In genomic region chr21:17527711-17528110, GRCh38 we compare ENCODE assay signal across 1 cellular context.
TF ChIP-seq lines count a peak whose summit lies in the region.

No MANE protein-coding gene starts in this region.

TF ChIP-seq in HepG2, 621 proteins besides CTCF, POLR2A, EP300 and RAD21:
- TF ChIP-seq ZNF335 (CRISPR knock-in tag; IDR thresholded peaks at IDR 0.05) (0 out of 2 replicates have a peak, but pooled peaks have one; percentile 4), ZNF10 (CRISPR knock-in tag; IDR thresholded peaks at IDR 0.05; ENCODE audit: borderline replicate concordance, low read depth) (no peak), ZNF510 (CRISPR knock-in tag; IDR thresholded peaks at IDR 0.05; ENCODE audit: low read depth) (0 out of 2 replicates have a peak, but pooled peaks have one; percentile 30)
